Comparison of ENCODE assay signal across 7 cellular contexts in the genomic region with DNA sequence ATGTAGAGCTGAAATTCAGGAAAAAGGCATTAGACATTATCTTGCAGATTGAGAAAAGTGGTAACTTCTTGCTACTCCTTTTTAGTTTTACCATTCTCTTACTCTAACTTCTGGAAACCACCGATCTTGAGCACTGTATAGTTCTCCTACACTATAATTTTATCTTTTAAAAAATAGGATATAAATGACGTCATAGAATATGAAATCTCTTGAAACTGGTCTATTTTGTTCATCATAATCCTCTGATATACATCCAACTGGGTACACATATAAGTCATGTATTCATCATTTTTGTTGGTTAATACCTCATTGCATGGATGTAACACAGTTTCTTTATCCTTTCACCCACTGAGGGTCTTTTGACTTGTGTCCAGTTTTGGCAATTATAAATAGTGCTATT.
"Had no signal": no experiment of that assay in that cellular context is flagged by ENCODE, and none has a peak within 500 bp of the region (broad histone marks: within the 10 kb centered on the region; RNA-seq: fewer than 3 reads in every experiment).

No MANE protein-coding gene starts in this region.

- H3K27ac ChIP-seq: HL-60, KMS-11 had no signal

- H3K4me2 ChIP-seq: KMS-11 had no signal

- H3K9ac ChIP-seq: KMS-11 had no signal

- DNase-seq: IMR-90, Karpas-422, KBM-7, KG1 had no signal

- FAIRE-seq: HTR-8/SVneo had no signal
